ENCODE assay signal across 8 cellular contexts in genomic region chrX:51892921-51893745, GRCh38. TPM values are rescaled to one million over a fixed set of nuclear protein-coding genes. Genes with fewer than 3 reads are reported as not detected.
DNase-seq lines count a peak whose midpoint lies in the region; ATAC-seq and TF ChIP-seq lines count a peak whose summit lies in the region.

Gene MAGED1, plus strand, starts transcription at chrX:51893623. Its CDS starts 682 bp downstream, at chrX:51894305.

- ATAC-seq in GM21786 (IDR thresholded peaks at IDR 0.05; ENCODE audit: unreplicated experiment) (peak; percentile 52), SK-N-SH treated with all-trans-retinoic acid at 6 μM for 48 hours (peak; percentile 81), omental fat pad (ENCODE audit: low FRiP score) (peak; percentile 89)

- peaks cover 22% of the 10 kb centered on the region for H3K4me1 Mint-ChIP-seq in activated naive CD8-positive, alpha-beta T cell (ENCODE audit: low read depth)

- H3K36me3 Mint-ChIP-seq in activated naive CD8-positive, alpha-beta T cell = no peaks in the 10 kb centered on the region

- DNase-seq in DMS79 (lab: John Stamatoyannopoulos, UW) (peak; percentile 78), LHCN-M2 (ENCODE audit: low read depth) (peak; percentile 89), glomerular visceral epithelial cell (ENCODE audit: extremely low spot score) (peak; percentile 95), omental fat pad (ENCODE audit: low spot score) (peak; percentile 55)

- peak within 1 kb of the TSS; percentile 76 for H3K27ac ChIP-seq in temporal lobe (ENCODE audit: low read depth, low read length)

- H3K4me3 Mint-ChIP-seq in activated naive CD8-positive, alpha-beta T cell = peak within 1 kb of the TSS; percentile 93

- no peaks in the 10 kb centered on the region for H3K9me3 Mint-ChIP-seq in activated naive CD8-positive, alpha-beta T cell (ENCODE audit: low read depth)

- H3K27ac Mint-ChIP-seq in activated naive CD8-positive, alpha-beta T cell = peak within 1 kb of the TSS; percentile 86

- no peak for TF ChIP-seq CTCF in omental fat pad (IDR thresholded peaks at IDR 0.05)

- H3K27me3 Mint-ChIP-seq in activated naive CD8-positive, alpha-beta T cell = no peaks in the 10 kb centered on the region

TF ChIP-seq in SK-N-SH treated with all-trans-retinoic acid at 6 μM for 48 hours, 23 proteins besides CTCF, POLR2A, EP300 and RAD21:
- no peak for TF ChIP-seq ZC3H10 (CRISPR knock-in tag; IDR thresholded peaks at IDR 0.05)
- no peak for TF ChIP-seq TCF4 (CRISPR knock-in tag; IDR thresholded peaks at IDR 0.05; ENCODE audit: borderline replicate concordance)
- TF ChIP-seq OSR1 (CRISPR knock-in tag; IDR thresholded peaks at IDR 0.05) = no peak
- no peak for TF ChIP-seq GLIS3 (CRISPR knock-in tag; IDR thresholded peaks at IDR 0.05)
- no peak for TF ChIP-seq TOX (CRISPR knock-in tag; IDR thresholded peaks at IDR 0.05; ENCODE audit: borderline replicate concordance)
- no peak for TF ChIP-seq ARNTL (CRISPR knock-in tag; IDR thresholded peaks at IDR 0.05; ENCODE audit: borderline replicate concordance, low read depth)
- TF ChIP-seq CSRNP3 (CRISPR knock-in tag; IDR thresholded peaks at IDR 0.05) = no peak
- no peak for TF ChIP-seq POU6F1 (CRISPR knock-in tag; IDR thresholded peaks at IDR 0.05; ENCODE audit: borderline replicate concordance, low read depth)
- TF ChIP-seq PATZ1 (CRISPR knock-in tag; IDR thresholded peaks at IDR 0.05; ENCODE audit: borderline replicate concordance) = peak; percentile 63; the same call in 1 of the 2 replicates

RNA-seq across cellular contexts. Expression of gene MAGED1, which starts in this region (rescaled TPM):
- total RNA-seq in LHCN-M2 (2014; rRNA removed) (209 and 282 TPM in 2 replicates), omental fat pad (10 to 100 TPM; 27.1 to 57.7 (median 33.1) TPM), temporal lobe (122 TPM)
- polyA plus RNA-seq in LHCN-M2 (2012) = 365 TPM

Comparison
In these comparisons a context has a peak if more than half of its experiments do, and no peak if none do; other contexts are left out.
1. Peak in every context shown above with its lines: DNase-seq, ATAC-seq and H3K27ac ChIP-seq.